9 cellular contexts compared by ENCODE assay signal in the genomic region with DNA sequence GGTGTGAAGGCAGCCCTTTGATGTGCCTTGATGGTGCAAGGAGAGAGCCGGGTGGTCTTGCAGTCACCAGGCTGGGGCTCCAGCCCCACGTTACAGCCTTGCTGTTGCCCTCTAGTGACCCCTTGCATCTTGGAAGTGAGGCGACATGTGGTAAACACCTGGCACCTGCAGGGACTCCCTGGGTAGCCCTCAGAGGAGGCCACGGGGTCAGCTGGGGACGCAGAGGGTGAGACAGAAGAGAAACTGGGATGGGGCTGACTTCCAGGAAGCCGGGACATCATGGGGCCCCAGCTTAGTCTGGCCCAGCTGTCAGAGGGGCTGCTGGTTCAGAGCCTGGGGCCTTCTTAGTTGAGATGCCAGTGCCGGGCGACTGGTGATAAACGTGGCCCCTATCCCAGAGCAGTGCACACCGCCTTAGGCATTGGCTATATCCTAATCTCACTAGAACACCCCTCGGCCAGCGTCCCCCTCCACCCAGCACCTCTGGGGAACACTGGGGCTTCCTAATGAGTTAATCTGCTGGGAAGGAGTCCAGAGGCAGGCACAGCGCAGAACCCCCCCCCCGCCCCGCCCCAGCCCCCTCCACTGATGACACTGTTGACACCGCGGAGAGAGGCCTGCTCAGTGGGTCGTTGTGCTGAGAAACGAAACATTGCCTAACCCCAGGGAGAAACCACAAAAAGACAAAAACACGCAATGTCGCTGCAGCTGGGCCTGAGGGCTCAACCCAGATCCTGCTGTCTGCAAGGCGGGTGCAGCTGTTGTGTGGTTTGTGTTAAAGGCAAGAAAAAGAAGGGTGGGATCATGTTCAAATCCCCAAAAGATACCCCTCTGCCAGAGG.
DNase-seq lines count a peak whose midpoint lies in the region; ATAC-seq, FAIRE-seq and TF ChIP-seq lines count a peak whose summit lies in the region.
"Had no signal": no experiment of that assay in that cellular context is flagged by ENCODE, and none has a peak within 500 bp of the region (broad histone marks: within the 10 kb centered on the region; RNA-seq: fewer than 3 reads in every experiment).

No MANE protein-coding gene starts in this region.

- H3K27me3 ChIP-seq in left ventricle myocardium inferior (ENCODE audit: low read depth) = no peaks in the 10 kb centered on the region

- no peak for TF ChIP-seq CTCF in left ventricle myocardium inferior (IDR thresholded peaks at IDR 0.05; ENCODE audit: borderline replicate concordance)

- peak; percentile 32 for TF ChIP-seq POLR2A in GM18505 (IDR thresholded peaks at IDR 0.05; ENCODE audit: borderline replicate concordance, extremely low read depth, insufficient read depth, insufficient read length)

- peak overlapping the region; percentile 49 for H3K27ac ChIP-seq in left ventricle myocardium inferior (replicated peaks)
- H3K27ac ChIP-seq: psoas muscle had no signal

- no peak for FAIRE-seq in urothelium cell line (lab: Jason Lieb, UNC)

- no peak overlapping the region for H3K4me3 ChIP-seq in left ventricle myocardium inferior
- H3K4me3 ChIP-seq: psoas muscle had no signal

- intact Hi-C loops in left ventricle myocardium inferior (cut with micrococcal nuclease) = no loop called here

- peak; percentile 19 for DNase-seq in NCI-H82 treated with DMSO at 0.1 percent for 48 hours (lab: John Stamatoyannopoulos, UW; ENCODE audit: unreplicated experiment)
- peak; percentile 66 for DNase-seq in activated T-cell treated with anti-CD3 and anti-CD28 coated beads, Interleukin-2, amount 50 U/mL, for 1 hour
- peak; percentile 43 for DNase-seq in left ventricle myocardium inferior
- peak; percentile 26 to 48 (median 38) for DNase-seq in stimulated activated CD4-positive, alpha-beta T cell treated with anti-CD3 and anti-CD28 coated beads, TNF-alpha, amount 100 ng/mL, for 1 hour (ENCODE audit: low read depth in 3 of 3, low spot score in 1 of 3)
- DNase-seq in AG08396 (ENCODE audit: low spot score) = no peak
- no peak for DNase-seq in urothelium cell line (ENCODE audit: low spot score)

- H3K9me3 ChIP-seq in left ventricle myocardium inferior (replicated peaks) = no peaks in the 10 kb centered on the region
- H3K9me3 ChIP-seq: psoas muscle had no signal

- H3K36me3 ChIP-seq in left ventricle myocardium inferior = no peaks in the 10 kb centered on the region

- peaks cover 25% of the 10 kb centered on the region for H3K4me1 ChIP-seq in left ventricle myocardium inferior

- peak; percentile 49 for ATAC-seq in GM18505 (IDR thresholded peaks at IDR 0.05; ENCODE audit: unreplicated experiment)
- peak; percentile 56 for ATAC-seq in HG02610 (IDR thresholded peaks at IDR 0.05; ENCODE audit: unreplicated experiment)

Comparison
In these comparisons a context has a peak if more than half of its experiments do, and no peak if none do; other contexts are left out.
1. DNase-seq: peak in NCI-H82 treated with DMSO at 0.1 percent for 48 hours (single experiment), activated T-cell treated with anti-CD3 and anti-CD28 coated beads, Interleukin-2, amount 50 U/mL, for 1 hour (single experiment), left ventricle myocardium inferior (single experiment) and stimulated activated CD4-positive, alpha-beta T cell treated with anti-CD3 and anti-CD28 coated beads, TNF-alpha, amount 100 ng/mL, for 1 hour (3 of 3); none in AG08396 (single experiment) and urothelium cell line (single experiment).